1 cellular context compared by ENCODE assay signal in the genomic region with DNA sequence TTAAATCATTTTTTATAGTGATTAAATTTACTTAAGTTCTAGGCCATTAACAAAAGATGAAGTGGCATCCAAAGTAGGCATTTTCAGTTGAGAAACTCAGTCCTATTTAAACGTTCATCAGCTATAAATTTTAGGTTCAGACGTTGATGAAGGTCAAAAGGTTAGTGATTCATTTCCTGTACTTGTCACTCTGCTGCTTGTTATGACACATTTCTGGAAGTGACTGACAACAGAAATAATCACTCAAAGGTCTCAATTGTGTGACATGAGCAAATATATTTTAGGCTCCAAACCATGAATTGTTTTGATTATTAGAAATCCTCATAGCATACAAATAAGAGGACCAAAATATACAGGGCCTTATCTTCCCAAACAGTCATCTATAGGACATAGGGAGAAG.
TF ChIP-seq lines count a peak whose summit lies in the region.

No MANE protein-coding gene starts in this region.

TF ChIP-seq in endothelial cell of umbilical vein, 7 proteins besides CTCF, POLR2A, EP300 and RAD21 (continued from another document):
- TF ChIP-seq MYC (IDR thresholded peaks at IDR 0.05; ENCODE audit: low read depth, low read length) = no peak
- no peak for TF ChIP-seq MAX (IDR thresholded peaks at IDR 0.05; ENCODE audit: insufficient read depth, insufficient read length)
- TF ChIP-seq GATA2 (IDR thresholded peaks at IDR 0.05; ENCODE audit: insufficient read depth, insufficient read length, low read depth, low read length) = peak; percentile 14
- TF ChIP-seq EZH2 (IDR thresholded peaks at IDR 0.05; ENCODE audit: borderline replicate concordance, low read depth, low read length, severe bottlenecking) = no peak
